Comparison of ENCODE assay signal across 8 cellular contexts in genomic region chr12:51269174-51270066, GRCh38. TPM values are rescaled to one million over a fixed set of nuclear protein-coding genes. Genes with fewer than 3 reads are reported as not detected.
A peak's percentile ranks its signal among the peaks of the same experiment; 100 is the strongest.
DNase-seq lines count a peak whose midpoint lies in the region; ATAC-seq, FAIRE-seq and TF ChIP-seq lines count a peak whose summit lies in the region.

No MANE protein-coding gene starts in this region.

- H3K4me2 ChIP-seq in endothelial cell of umbilical vein (ENCODE audit: insufficient read depth, low read length): peak overlapping the region; percentile 83

- dilution Hi-C loops in endothelial cell of umbilical vein (cut with MboI; ENCODE audit: extremely low pct_ligation_motif_present, low sequenced_read_pairs): no loop called here

- intact Hi-C loops in Caco-2 (cut with micrococcal nuclease; ENCODE audit: unreplicated experiment) (loop anchor here (1.0 to 2.0 kb wide), 2 partner anchors 51 to 72 kb away; no protein-coding TSS in a partner anchor), endothelial cell of umbilical vein (cut with micrococcal nuclease) (loop anchor here (1.0 to 5.0 kb wide), 3 partner anchors 52 to 187 kb away; partner anchors contain the start of genes CSRNP2 and POU6F1), stomach (cut with DNase I; ENCODE audit: low total_unique reads) (no loop called here)

- H3K4me1 ChIP-seq in Caco-2 (peaks cover 13% of the 10 kb centered on the region), endothelial cell of umbilical vein (ENCODE audit: control insufficient read depth, extremely low read depth, insufficient read depth, low read length) (peaks cover 19% of the 10 kb centered on the region), stomach (peaks cover 7 to 45% (median 21%) of the 10 kb centered on the region in 4 donors)

- FAIRE-seq in endothelial cell of umbilical vein (lab: Jason Lieb, UNC): peak; percentile 49

- H3K4me1 Mint-ChIP-seq in Caco-2 (ENCODE audit: low read depth, unreplicated experiment): peaks cover 14% of the 10 kb centered on the region
- H3K4me1 Mint-ChIP-seq in activated CD4-positive, alpha-beta memory T cell treated with anti-CD3 and anti-CD28 coated beads, Interleukin-2, amount 10 ng/mL, durations not matched to agents 7 days and 5 days: peaks cover 31% of the 10 kb centered on the region

- H3K4me3 ChIP-seq in Caco-2 (ENCODE audit: low read depth, low read length) (peak overlapping the region; percentile 85), endothelial cell of umbilical vein (replicated peaks in 1 of 3; ENCODE audit: insufficient read depth in 1 of 3, low read depth in 1 of 3, low read length in 3 of 3) (peak overlapping the region; percentile 27 to 92 (median 47)), stomach (peak overlapping the region; percentile 70 to 82 (median 78))

- H4K20me1 ChIP-seq in endothelial cell of umbilical vein (replicated peaks; ENCODE audit: control insufficient read depth, extremely low read depth, insufficient read depth, low read length): no peaks in the 10 kb centered on the region

- H3K27me3 Mint-ChIP-seq in Caco-2 (ENCODE audit: insufficient read depth, unreplicated experiment): no peaks in the 10 kb centered on the region
- H3K27me3 Mint-ChIP-seq in activated CD4-positive, alpha-beta memory T cell treated with anti-CD3 and anti-CD28 coated beads, Interleukin-2, amount 10 ng/mL, durations not matched to agents 7 days and 5 days: peaks cover 28% of the 10 kb centered on the region

- TF ChIP-seq CTCF in Caco-2 (IDR thresholded peaks at IDR 0.05; ENCODE audit: insufficient read depth in 1 of 2, low read depth in 1 of 2, low read length in 1 of 2, severe bottlenecking in 1 of 2, unreplicated experiment in 1 of 2): peak; percentile 61 to 83
- peak in 1 of 2 donors; percentile 3 for TF ChIP-seq CTCF in endothelial cell of umbilical vein (IDR thresholded peaks at IDR 0.05; ENCODE audit: extremely low read depth in 1 of 2, insufficient read depth in 1 of 2, low read depth in 1 of 2, low read length in 2 of 2)
- peak in 4 of 7 experiments; percentile 15 to 49 (median 18) for TF ChIP-seq CTCF in stomach (IDR thresholded peaks at IDR 0.05)

- CTCF ChIA-PET in Caco-2 (lab: Charles Lee) (interaction anchor here (0.6 to 2.7 kb wide), 9 partner anchors 31 to 505 kb away, joined by 3 to 104 read pairs (median 7); partner anchors contain the start of gene DAZAP2), endothelial cell of umbilical vein (lab: Charles Lee) (interaction anchor here (0.5 to 3.8 kb wide), 2 partner anchors 53 to 72 kb away, joined by 3 to 35 read pairs; no protein-coding TSS in a partner anchor)
- CTCF ChIA-PET in activated CD4-positive, alpha-beta memory T cell treated with anti-CD3 and anti-CD28 coated beads, Interleukin-2, amount 10 ng/mL, durations not matched to agents 7 days and 5 days (lab: Charles Lee): interaction anchor here (0.5 to 5.5 kb wide), 13 partner anchors 14 to 222 kb away, joined by 3 to 87 read pairs (median 3); partner anchors contain the start of genes DAZAP2 and POU6F1

- peak overlapping the region; percentile 99 for H3K27ac Mint-ChIP-seq in Caco-2 (ENCODE audit: unreplicated experiment)
- no peak overlapping the region for H3K27ac Mint-ChIP-seq in activated CD4-positive, alpha-beta memory T cell treated with anti-CD3 and anti-CD28 coated beads, Interleukin-2, amount 10 ng/mL, durations not matched to agents 7 days and 5 days

- H3K27me3 ChIP-seq in Caco-2 (replicated peaks; ENCODE audit: control insufficient read depth, insufficient read depth, low read length): no peaks in the 10 kb centered on the region
- no peaks in the 10 kb centered on the region for H3K27me3 ChIP-seq in endothelial cell of umbilical vein (ENCODE audit: control insufficient read depth in 2 of 2, insufficient read depth in 2 of 2, low read length in 2 of 2)
- H3K27me3 ChIP-seq in stomach: peaks cover 0 to 5% (median 0%) of the 10 kb centered on the region in 3 donors

- no peaks in the 10 kb centered on the region for H3K9me3 Mint-ChIP-seq in Caco-2 (ENCODE audit: unreplicated experiment)
- H3K9me3 Mint-ChIP-seq in activated CD4-positive, alpha-beta memory T cell treated with anti-CD3 and anti-CD28 coated beads, Interleukin-2, amount 10 ng/mL, durations not matched to agents 7 days and 5 days: no peaks in the 10 kb centered on the region

- H3K9ac ChIP-seq in endothelial cell of umbilical vein (replicated peaks; ENCODE audit: extremely low read depth, insufficient read depth, low read length): peak overlapping the region; percentile 56

- no TSS peak for BruUV-seq in Caco-2 (replicated peaks; lab: Mats Ljungman, UMichigan)
- BruUV-seq in endothelial cell of umbilical vein (replicated peaks; lab: Mats Ljungman, UMichigan): TSS peak; percentile 16

- ATAC-seq in GM21576 (IDR thresholded peaks at IDR 0.05; ENCODE audit: unreplicated experiment): peak; percentile 42

- WGBS in stomach, 5 donors: 5 to 20% (median 9%) methylated on average over 27 to 59 of the region's 59 CpGs

- POLR2A ChIA-PET in Caco-2 (lab: Charles Lee) (interaction anchor here (0.6 to 3.0 kb wide), 12 partner anchors 23 to 221 kb away, joined by 3 to 51 read pairs (median 6); partner anchors contain the start of genes CSRNP2, DAZAP2, LETMD1 and POU6F1), endothelial cell of umbilical vein (lab: Charles Lee) (no interaction called here)
- POLR2A ChIA-PET in activated CD4-positive, alpha-beta memory T cell treated with anti-CD3 and anti-CD28 coated beads, Interleukin-2, amount 10 ng/mL, durations not matched to agents 7 days and 5 days (lab: Charles Lee): interaction anchor here (1.2 to 3.2 kb wide), 4 partner anchors 31 to 72 kb away, joined by 3 to 15 read pairs (median 8); partner anchors contain the start of gene DAZAP2

- H3K9me1 ChIP-seq in endothelial cell of umbilical vein (replicated peaks; ENCODE audit: control insufficient read depth, extremely low read depth, insufficient read depth, low read length): no peaks in the 10 kb centered on the region

- H3K27ac ChIP-seq in endothelial cell of umbilical vein (ENCODE audit: insufficient read depth, low read depth, low read length): no peak overlapping the region
- peak overlapping the region; percentile 87 to 94 (median 89) for H3K27ac ChIP-seq in stomach

- peak overlapping the region; percentile 87 for H3K4me3 Mint-ChIP-seq in Caco-2 (ENCODE audit: unreplicated experiment)
- H3K4me3 Mint-ChIP-seq in activated CD4-positive, alpha-beta memory T cell treated with anti-CD3 and anti-CD28 coated beads, Interleukin-2, amount 10 ng/mL, durations not matched to agents 7 days and 5 days: peak overlapping the region; percentile 73

- H3K79me2 ChIP-seq in endothelial cell of umbilical vein (ENCODE audit: control insufficient read depth, insufficient read depth, low read length): peaks cover 29% of the 10 kb centered on the region

- peaks cover 46% of the 10 kb centered on the region for H3K36me3 Mint-ChIP-seq in Caco-2 (ENCODE audit: insufficient read depth, unreplicated experiment)
- peaks cover 8% of the 10 kb centered on the region for H3K36me3 Mint-ChIP-seq in activated CD4-positive, alpha-beta memory T cell treated with anti-CD3 and anti-CD28 coated beads, Interleukin-2, amount 10 ng/mL, durations not matched to agents 7 days and 5 days (ENCODE audit: low read depth)

- H3K36me3 ChIP-seq in Caco-2 (ENCODE audit: control insufficient read depth, insufficient read depth, low read length) (no peaks in the 10 kb centered on the region), endothelial cell of umbilical vein (ENCODE audit: control insufficient read depth in 2 of 2, extremely low read depth in 1 of 2, insufficient read depth in 2 of 2, low read length in 2 of 2) (no peaks in the 10 kb centered on the region), stomach (no peaks in the 10 kb centered on the region)

- H3K9me3 ChIP-seq in Caco-2: no peaks in the 10 kb centered on the region
- no peaks in the 10 kb centered on the region for H3K9me3 ChIP-seq in endothelial cell of umbilical vein (replicated peaks; ENCODE audit: control insufficient read depth, insufficient read depth, low read length)
- H3K9me3 ChIP-seq in stomach: no peaks in the 10 kb centered on the region

- TF ChIP-seq POLR2A in endothelial cell of umbilical vein (IDR thresholded peaks at IDR 0.05; ENCODE audit: low read depth, low read length) (no peak), stomach (IDR thresholded peaks at IDR 0.05) (no peak)

- DNase-seq in Caco-2: peak; percentile 89 to 94
- peak; percentile 47 for DNase-seq in M059J (ENCODE audit: low read depth)
- DNase-seq in activated CD4-positive, alpha-beta memory T cell treated with anti-CD3 and anti-CD28 coated beads, Interleukin-2, amount 10 ng/mL, durations not matched to agents 7 days and 5 days: peak; percentile 58
- DNase-seq in endothelial cell of umbilical vein (ENCODE audit: low read depth, low spot score): peak; percentile 21
- peak; percentile 55 for DNase-seq in myocyte (ENCODE audit: low read depth)
- peak; percentile 69 for DNase-seq in stomach
- DNase-seq in hippocampal formation (lab: John Stamatoyannopoulos, UW): no peak

- peak overlapping the region; percentile 54 for H2AFZ ChIP-seq in endothelial cell of umbilical vein (ENCODE audit: low read depth, low read length)

- TF ChIP-seq EP300 in stomach (IDR thresholded peaks at IDR 0.05): no peak

RNA-seq across cellular contexts. Expression of gene SMAGP, which starts 0.8 kb away (rescaled TPM):
- total RNA-seq in Caco-2 (2022): 95.1 and 108 TPM in 2 replicates
- 15.8 and 17.8 TPM in 2 replicates for total RNA-seq in M059J (2014; rRNA removed; shearing (Covaris generic))
- 1 to 10 TPM; 1.8 to 3.1 TPM for total RNA-seq in activated CD4-positive, alpha-beta memory T cell treated with anti-CD3 and anti-CD28 coated beads, Interleukin-2, amount 10 ng/mL, durations not matched to agents 7 days and 5 days
- total RNA-seq in endothelial cell of umbilical vein: 26.2 and 29.1 TPM in 2 replicates
- polyA plus RNA-seq in endothelial cell of umbilical vein: 17.3 and 21.4 TPM in 2 replicates
- 28.6 and 31.2 TPM in 2 replicates for polyA plus RNA-seq in endothelial cell of umbilical vein (2011; cell fraction: cytosol; rRNA removed)
- polyA plus RNA-seq in endothelial cell of umbilical vein (2011; cell fraction: nucleus; rRNA removed): 14.3 and 15.7 TPM in 2 replicates
- 27.2 and 45.2 TPM in 2 replicates for polyA plus RNA-seq in endothelial cell of umbilical vein (2012)
- 13.6 and 14.7 TPM in 2 replicates for polyA minus RNA-seq in endothelial cell of umbilical vein
- polyA minus RNA-seq in endothelial cell of umbilical vein (2011; cell fraction: cytosol; rRNA and poly(A)+ RNA removed): 10.1 TPM
- 5.5 and 8.9 TPM in 2 replicates for polyA minus RNA-seq in endothelial cell of umbilical vein (2011; cell fraction: nucleus; rRNA and poly(A)+ RNA removed)
- total RNA-seq in myocyte: 2.9 and 3.6 TPM in 2 replicates
- polyA plus RNA-seq in myocyte (2012): 2.4 TPM
- total RNA-seq in stomach: 10 to 100 TPM in 4 of 5 donors, 1 to 10 TPM in 1; 2.3 to 74.9 (median 26.8) TPM
- 10 to 100 TPM; 22.7 to 30.3 (median 28.4) TPM for polyA plus RNA-seq in stomach

RNA-seq across cellular contexts. Expression of gene DAZAP2, which starts 30.8 kb away (rescaled TPM):
- total RNA-seq in Caco-2 (2022) (84.9 and 100 TPM in 2 replicates), endothelial cell of umbilical vein (177 TPM in 2 replicates), myocyte (166 and 178 TPM in 2 replicates), stomach (100 to 1,000 TPM in 3 of 5 donors, 10 to 100 TPM in 2; 37.4 to 149 (median 144) TPM)
- 480 and 492 TPM in 2 replicates for total RNA-seq in M059J (2014; rRNA removed; shearing (Covaris generic))
- total RNA-seq in activated CD4-positive, alpha-beta memory T cell treated with anti-CD3 and anti-CD28 coated beads, Interleukin-2, amount 10 ng/mL, durations not matched to agents 7 days and 5 days: 100 to 1,000 TPM; 247 TPM
- polyA plus RNA-seq in endothelial cell of umbilical vein (497 and 614 TPM in 2 replicates), stomach (100 to 1,000 TPM; 141 to 547 (median 311) TPM)
- 363 and 410 TPM in 2 replicates for polyA plus RNA-seq in endothelial cell of umbilical vein (2011; cell fraction: cytosol; rRNA removed)
- 196 and 220 TPM in 2 replicates for polyA plus RNA-seq in endothelial cell of umbilical vein (2011; cell fraction: nucleus; rRNA removed)
- polyA plus RNA-seq in endothelial cell of umbilical vein (2012): 238 and 242 TPM in 2 replicates
- 443 and 505 TPM in 2 replicates for polyA minus RNA-seq in endothelial cell of umbilical vein
- 151 TPM for polyA minus RNA-seq in endothelial cell of umbilical vein (2011; cell fraction: cytosol; rRNA and poly(A)+ RNA removed)
- polyA minus RNA-seq in endothelial cell of umbilical vein (2011; cell fraction: nucleus; rRNA and poly(A)+ RNA removed): 81.2 and 97.2 TPM in 2 replicates
- polyA plus RNA-seq in myocyte (2012): 179 TPM

RNA-seq across cellular contexts. Expression of gene POU6F1, which starts 51.6 kb away (rescaled TPM):
- 4.1 and 5.3 TPM in 2 replicates for total RNA-seq in Caco-2 (2022)
- total RNA-seq in M059J (2014; rRNA removed; shearing (Covaris generic)): 1.4 and 7.8 TPM in 2 replicates
- 1 to 10 TPM; 4.1 to 4.8 TPM for total RNA-seq in activated CD4-positive, alpha-beta memory T cell treated with anti-CD3 and anti-CD28 coated beads, Interleukin-2, amount 10 ng/mL, durations not matched to agents 7 days and 5 days
- total RNA-seq in endothelial cell of umbilical vein: 14.4 and 17.5 TPM in 2 replicates
- polyA plus RNA-seq in endothelial cell of umbilical vein: 5.4 and 6.4 TPM in 2 replicates
- polyA plus RNA-seq in endothelial cell of umbilical vein (2011; cell fraction: cytosol; rRNA removed): 3.1 and 4.3 TPM in 2 replicates
- polyA plus RNA-seq in endothelial cell of umbilical vein (2011; cell fraction: nucleus; rRNA removed): 13.3 and 18.1 TPM in 2 replicates
- 4.3 and 6.7 TPM in 2 replicates for polyA plus RNA-seq in endothelial cell of umbilical vein (2012)
- polyA minus RNA-seq in endothelial cell of umbilical vein: 4.0 and 5.6 TPM in 2 replicates
- 5.1 TPM for polyA minus RNA-seq in endothelial cell of umbilical vein (2011; cell fraction: cytosol; rRNA and poly(A)+ RNA removed)
- polyA minus RNA-seq in endothelial cell of umbilical vein (2011; cell fraction: nucleus; rRNA and poly(A)+ RNA removed): 6.8 and 7.0 TPM in 2 replicates
- 5.1 and 5.3 TPM in 2 replicates for total RNA-seq in myocyte
- polyA plus RNA-seq in myocyte (2012): 4.1 TPM
- total RNA-seq in stomach: 10 to 100 TPM in 3 of 5 donors, 1 to 10 TPM in 2; 5.9 to 16.8 (median 12.9) TPM
- 1 to 10 TPM; 3.8 to 5.7 (median 5.1) TPM for polyA plus RNA-seq in stomach

RNA-seq across cellular contexts. Expression of gene BIN2, which starts 54.6 kb away (rescaled TPM):
- total RNA-seq in Caco-2 (2022): 0.16 and 0.18 TPM in 2 replicates
- total RNA-seq in M059J (2014; rRNA removed; shearing (Covaris generic)): not detected in 2 replicates
- 100 to 1,000 TPM; 206 to 214 TPM for total RNA-seq in activated CD4-positive, alpha-beta memory T cell treated with anti-CD3 and anti-CD28 coated beads, Interleukin-2, amount 10 ng/mL, durations not matched to agents 7 days and 5 days
- not detected in 2 replicates for total RNA-seq in endothelial cell of umbilical vein
- polyA plus RNA-seq in endothelial cell of umbilical vein: not detected in 2 replicates
- polyA plus RNA-seq in endothelial cell of umbilical vein (2011; cell fraction: cytosol; rRNA removed): not detected in 2 replicates
- polyA plus RNA-seq in endothelial cell of umbilical vein (2011; cell fraction: nucleus; rRNA removed): not detected in 2 replicates
- not detected in 2 replicates for polyA plus RNA-seq in endothelial cell of umbilical vein (2012)
- not detected in 2 replicates for polyA minus RNA-seq in endothelial cell of umbilical vein
- polyA minus RNA-seq in endothelial cell of umbilical vein (2011; cell fraction: cytosol; rRNA and poly(A)+ RNA removed): not detected
- polyA minus RNA-seq in endothelial cell of umbilical vein (2011; cell fraction: nucleus; rRNA and poly(A)+ RNA removed): not detected in 2 replicates
- not detected in 2 replicates for total RNA-seq in myocyte
- not detected for polyA plus RNA-seq in myocyte (2012)
- 10 to 100 TPM in 3 of 5 donors, 1 to 10 TPM in 2; 3.5 to 33.0 (median 14.6) TPM for total RNA-seq in stomach
- 1 to 10 TPM; 2.2 to 4.4 (median 3.4) TPM for polyA plus RNA-seq in stomach

Comparison
In these comparisons a context has a peak if more than half of its experiments do, and no peak if none do; other contexts are left out.
1. DNase-seq: peak in Caco-2 (2 of 2), M059J (single experiment), activated CD4-positive, alpha-beta memory T cell treated with anti-CD3 and anti-CD28 coated beads, Interleukin-2, amount 10 ng/mL, durations not matched to agents 7 days and 5 days (single experiment), endothelial cell of umbilical vein (single experiment), myocyte (single experiment) and stomach (single experiment); none in hippocampal formation (0 of 2).
2. Peak in every context shown above with its lines, with median percentiles within 50 percentile points of each other: H3K4me3 ChIP-seq.